ENCODE assay signal across 8 cellular contexts in the genomic region with DNA sequence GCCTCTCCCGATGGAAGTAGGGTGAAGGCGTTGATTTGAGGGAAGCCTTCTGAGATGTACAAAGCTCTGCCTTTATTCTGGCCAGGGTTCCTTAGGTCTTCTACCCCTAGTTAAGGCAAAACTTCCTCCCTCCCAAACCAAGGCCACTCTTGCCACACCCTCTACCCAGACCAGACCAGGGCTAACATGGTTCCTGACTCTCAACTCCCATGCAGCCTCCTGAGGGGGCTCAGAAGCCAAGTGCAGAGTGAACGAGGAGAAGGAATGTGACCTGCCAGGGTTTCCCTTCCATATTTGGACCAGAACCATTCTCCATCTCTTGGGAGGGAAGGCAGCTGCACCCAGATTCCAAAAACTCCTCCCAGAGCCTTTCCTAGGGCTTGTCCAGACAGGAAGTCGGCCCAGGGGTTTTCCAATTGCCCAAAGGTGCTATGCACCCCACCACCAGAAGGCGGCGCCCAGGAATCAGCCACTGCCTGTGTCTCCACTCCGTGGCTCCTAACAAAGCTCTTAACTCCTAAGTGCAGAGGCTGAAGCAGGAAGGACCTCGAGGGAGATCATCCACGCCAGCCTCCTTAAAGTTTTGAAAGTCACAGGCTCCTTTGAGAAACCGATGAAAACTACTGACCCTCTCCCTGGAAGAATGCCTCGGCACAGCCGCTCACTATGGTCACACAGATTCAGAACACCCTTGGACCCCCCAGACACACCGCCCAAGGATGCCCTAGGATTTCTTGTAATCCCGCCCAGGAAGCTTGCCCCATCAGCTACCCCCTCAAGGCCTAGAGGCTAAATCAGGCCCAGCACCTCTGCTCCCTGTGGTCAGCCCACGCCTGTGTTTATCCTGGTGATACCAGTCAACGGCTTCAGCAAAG.
DNase-seq lines count a peak whose midpoint lies in the region; ATAC-seq and TF ChIP-seq lines count a peak whose summit lies in the region.

No MANE protein-coding gene starts in this region.

- no peak for ATAC-seq in HG03457 (IDR thresholded peaks at IDR 0.05; ENCODE audit: unreplicated experiment)

- TF ChIP-seq CTCF in osteoblast (IDR thresholded peaks at IDR 0.05; ENCODE audit: extremely low read depth, low read depth, low read length), result peak; percentile 95

- H3K4me3 ChIP-seq in NT2/D1 (ENCODE audit: insufficient read length, low read depth), result no peak overlapping the region
- H3K4me3 ChIP-seq in osteoblast (ENCODE audit: insufficient read depth, low read length), result no peak overlapping the region

- H3K4me2 ChIP-seq in osteoblast (ENCODE audit: insufficient read depth, low read length), result no peak overlapping the region

- no peaks in the 10 kb centered on the region for H3K27me3 ChIP-seq in NT2/D1 (ENCODE audit: insufficient read depth, insufficient read length)
- H3K27me3 ChIP-seq in osteoblast (ENCODE audit: insufficient read depth, low read length), result peaks cover 5% of the 10 kb centered on the region

- H3K4me1 ChIP-seq in NT2/D1 (ENCODE audit: insufficient read depth, insufficient read length) (no peaks in the 10 kb centered on the region), osteoblast (ENCODE audit: insufficient read depth, low read length) (no peaks in the 10 kb centered on the region)

- peak overlapping the region; percentile 66 for H2AFZ ChIP-seq in osteoblast (ENCODE audit: low read length)

- POLR2A ChIA-PET in HEK293T (lab: Yijun Ruan, JAX), result no interaction called here

- H3K36me3 ChIP-seq in NT2/D1 (ENCODE audit: insufficient read depth, insufficient read length, low read length) (no peaks in the 10 kb centered on the region), osteoblast (ENCODE audit: insufficient read depth, low read length) (no peaks in the 10 kb centered on the region)

- DNase-seq in COR-L47 (lab: John Stamatoyannopoulos, UW) (peak; percentile 75), HEK293T (ENCODE audit: extremely low spot score) (peak; percentile 70), NT2/D1 (ENCODE audit: low read depth, low spot score) (peak; percentile 55), activated T-cell treated with anti-CD3 and anti-CD28 coated beads for 1 hour (ENCODE audit: low read depth) (peak; percentile 55), fibroblast of gingiva (ENCODE audit: low read depth) (peak; percentile 48), osteoblast (ENCODE audit: insufficient read length, low spot score, missing footprints) (peak; percentile 58), GM19238 (ENCODE audit: insufficient read length, low spot score) (no peak)

- H4K20me1 ChIP-seq in osteoblast (ENCODE audit: insufficient read depth, low read length), result no peaks in the 10 kb centered on the region

- H3K79me2 ChIP-seq in osteoblast (ENCODE audit: insufficient read depth, low read length), result no peaks in the 10 kb centered on the region

- CTCF ChIA-PET in HEK293T (lab: Yijun Ruan, JAX), result interaction anchor here (1.0 kb wide), 1 partner anchor 16 kb away, joined by 5 read pairs; no protein-coding TSS in a partner anchor

- no peak overlapping the region for H3K9ac ChIP-seq in NT2/D1 (ENCODE audit: insufficient read length, low read depth)

- no peak overlapping the region for H3K27ac ChIP-seq in osteoblast (ENCODE audit: low read depth, low read length)

- H3K9me3 ChIP-seq in NT2/D1 (ENCODE audit: insufficient read depth, low read length) (no peaks in the 10 kb centered on the region), osteoblast (ENCODE audit: low read depth, low read length) (no peaks in the 10 kb centered on the region)

TF ChIP-seq in HEK293T, 16 proteins besides CTCF, POLR2A, EP300 and RAD21:
- TF ChIP-seq NFRKB (IDR thresholded peaks at IDR 0.05) (no peak), FOXA1 (IDR thresholded peaks at IDR 0.05) (no peak), CTBP1 (IDR thresholded peaks at IDR 0.05; ENCODE audit: borderline replicate concordance) (no peak), FOXM1 (IDR thresholded peaks at IDR 0.05; ENCODE audit: borderline replicate concordance) (no peak), L3MBTL2 (conservative IDR thresholded peaks at IDR 0.05) (no peak), SUZ12 (IDR thresholded peaks at IDR 0.05) (no peak), LEF1 (IDR thresholded peaks at IDR 0.05; ENCODE audit: borderline replicate concordance) (no peak), HDGF (IDR thresholded peaks at IDR 0.05; ENCODE audit: borderline replicate concordance) (no peak), BHLHE40 (IDR thresholded peaks at IDR 0.05; ENCODE audit: borderline replicate concordance) (no peak)
